Comparison of ENCODE assay signal across 19 cellular contexts in the genomic region with DNA sequence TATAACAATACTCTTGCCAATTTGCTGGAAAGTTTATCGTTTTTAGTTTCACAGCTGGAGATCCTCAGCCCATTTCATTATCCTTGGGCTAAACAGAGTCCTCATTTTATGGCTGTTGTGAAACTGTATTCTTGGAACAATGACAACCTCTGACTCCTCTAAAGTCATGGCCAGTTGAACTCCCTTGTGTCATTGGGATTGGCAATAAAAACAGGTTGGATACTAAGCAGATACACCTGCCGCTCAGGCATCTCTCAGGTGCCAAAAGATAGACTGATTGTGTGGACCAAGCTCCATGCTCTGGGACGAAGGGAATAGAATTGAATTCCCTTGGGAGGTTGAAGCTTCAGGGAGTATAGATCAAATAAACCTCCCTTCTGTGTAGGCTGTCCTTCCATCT.
"Had no signal": no experiment of that assay in that cellular context is flagged by ENCODE, and none has a peak within 500 bp of the region (broad histone marks: within the 10 kb centered on the region; RNA-seq: fewer than 3 reads in every experiment).

No MANE protein-coding gene starts in this region.

- H3K36me3 ChIP-seq: cardiac muscle cell, colonic mucosa, esophagus squamous epithelium, right lobe of liver, stomach, upper lobe of right lung had no signal

- H3K9me3 ChIP-seq: colonic mucosa, esophagus squamous epithelium, right lobe of liver, stomach, testis, upper lobe of right lung had no signal

- DNase-seq: activated CD4-positive, CD25-positive, alpha-beta regulatory T cell treated with anti-CD3 and anti-CD28 coated beads, Interleukin-2, amount 50 U/mL, for 72 hours; activated naive CD4-positive, alpha-beta T cell treated with anti-CD3 and anti-CD28 coated beads, Interleukin-2, amount 10 ng/mL, durations not matched to agents 7 days and 5 days; activated T-cell treated with anti-CD3 and anti-CD28 coated beads, Interleukin-2, amount 50 U/mL, for 1 hour; colonic mucosa; esophagus squamous epithelium; foreskin keratinocyte; immature natural killer cell; mammary epithelial cell; natural killer cell; nucleus accumbens; right lobe of liver; stimulated activated CD4-positive, alpha-beta T cell treated with anti-CD3 and anti-CD28 coated beads, Interleukin-1b, Interleukin-23, amount 100 ng/mL, for 48 hours; stomach; T-helper 1 cell; T1000; testis; upper lobe of right lung had no signal

- H3K27me3 ChIP-seq: cardiac muscle cell, colonic mucosa, esophagus squamous epithelium, foreskin keratinocyte, right lobe of liver, stomach, testis, upper lobe of right lung had no signal

- H3K4me3 ChIP-seq: cardiac muscle cell, colonic mucosa, esophagus squamous epithelium, right lobe of liver, stomach, testis, upper lobe of right lung had no signal

- ATAC-seq: foreskin keratinocyte, natural killer cell, right lobe of liver, SK-N-SH treated with all-trans-retinoic acid at 6 μM for 48 hours, upper lobe of right lung had no signal

- H3K27ac ChIP-seq: cardiac muscle cell, colonic mucosa, esophagus squamous epithelium, foreskin keratinocyte, right lobe of liver, stomach, testis, upper lobe of right lung had no signal

- H3K4me1 ChIP-seq: colonic mucosa, foreskin keratinocyte, right lobe of liver, stomach, testis, upper lobe of right lung had no signal
